ENCODE assay signal across 8 cellular contexts in genomic region chrX:93422693-93423092, GRCh38.
DNase-seq lines count a peak whose midpoint lies in the region; ATAC-seq and TF ChIP-seq lines count a peak whose summit lies in the region.
"Had no signal": no experiment of that assay in that cellular context is flagged by ENCODE, and none has a peak within 500 bp of the region (broad histone marks: within the 10 kb centered on the region; RNA-seq: fewer than 3 reads in every experiment).

No MANE protein-coding gene starts in this region.

- DNase-seq in GM04504 (ENCODE audit: low read depth) (peak; percentile 1), NAMALWA (ENCODE audit: low spot score) (peak; percentile 59), progenitor cell of endocrine pancreas (ENCODE audit: low spot score, unreplicated experiment) (peak; percentile 12), occipital lobe (lab: John Stamatoyannopoulos, UW) (no peak), germinal center (ENCODE audit: low spot score) (no peak)
- DNase-seq in central memory CD4-positive, alpha-beta T cell, result peak; percentile 3

- H3K27ac Mint-ChIP-seq in progenitor cell of endocrine pancreas, result no peak overlapping the region
- H3K27ac Mint-ChIP-seq: T-helper 1 cell treated with Interleukin-12 subunit alpha and Interleukin-12 subunit beta and Interleukin-4 antibody, amounts not matched to agents 30 μg/mL and 1 μg/mL, for 36 hours had no signal

- no peaks in the 10 kb centered on the region for H3K9me3 Mint-ChIP-seq in progenitor cell of endocrine pancreas (ENCODE audit: low read depth)
- H3K9me3 Mint-ChIP-seq: T-helper 1 cell treated with Interleukin-12 subunit alpha and Interleukin-12 subunit beta and Interleukin-4 antibody, amounts not matched to agents 30 μg/mL and 1 μg/mL, for 36 hours had no signal

- no peaks in the 10 kb centered on the region for H3K27me3 Mint-ChIP-seq in progenitor cell of endocrine pancreas

- H3K4me3 Mint-ChIP-seq in progenitor cell of endocrine pancreas (ENCODE audit: low read depth), result no peak overlapping the region
- H3K4me3 Mint-ChIP-seq: T-helper 1 cell treated with Interleukin-12 subunit alpha and Interleukin-12 subunit beta and Interleukin-4 antibody, amounts not matched to agents 30 μg/mL and 1 μg/mL, for 36 hours had no signal

- H3K4me1 Mint-ChIP-seq in progenitor cell of endocrine pancreas (ENCODE audit: low read depth), result peaks cover 6% of the 10 kb centered on the region

- peak; percentile 67 for ATAC-seq in GM21390 (IDR thresholded peaks at IDR 0.05; ENCODE audit: unreplicated experiment)

- TF ChIP-seq CTCF in progenitor cell of endocrine pancreas (IDR thresholded peaks at IDR 0.05; ENCODE audit: unreplicated experiment), result peak; percentile 84

- H3K36me3 Mint-ChIP-seq in progenitor cell of endocrine pancreas (ENCODE audit: insufficient read depth), result no peaks in the 10 kb centered on the region

Comparison
In these comparisons a context has a peak if more than half of its experiments do, and no peak if none do; other contexts are left out.
1. DNase-seq: peak in GM04504 (single experiment), NAMALWA (single experiment), central memory CD4-positive, alpha-beta T cell (single experiment) and progenitor cell of endocrine pancreas (single experiment); none in occipital lobe (single experiment) and germinal center (single experiment).